1 cellular context compared by ENCODE assay signal in genomic region chr17:13346996-13347762, GRCh38.
TF ChIP-seq lines count a peak whose summit lies in the region.

No MANE protein-coding gene starts in this region.

TF ChIP-seq in GM23338, 12 proteins besides CTCF, POLR2A, EP300 and RAD21 (continued from another document):
- TF ChIP-seq, protein P1, sequence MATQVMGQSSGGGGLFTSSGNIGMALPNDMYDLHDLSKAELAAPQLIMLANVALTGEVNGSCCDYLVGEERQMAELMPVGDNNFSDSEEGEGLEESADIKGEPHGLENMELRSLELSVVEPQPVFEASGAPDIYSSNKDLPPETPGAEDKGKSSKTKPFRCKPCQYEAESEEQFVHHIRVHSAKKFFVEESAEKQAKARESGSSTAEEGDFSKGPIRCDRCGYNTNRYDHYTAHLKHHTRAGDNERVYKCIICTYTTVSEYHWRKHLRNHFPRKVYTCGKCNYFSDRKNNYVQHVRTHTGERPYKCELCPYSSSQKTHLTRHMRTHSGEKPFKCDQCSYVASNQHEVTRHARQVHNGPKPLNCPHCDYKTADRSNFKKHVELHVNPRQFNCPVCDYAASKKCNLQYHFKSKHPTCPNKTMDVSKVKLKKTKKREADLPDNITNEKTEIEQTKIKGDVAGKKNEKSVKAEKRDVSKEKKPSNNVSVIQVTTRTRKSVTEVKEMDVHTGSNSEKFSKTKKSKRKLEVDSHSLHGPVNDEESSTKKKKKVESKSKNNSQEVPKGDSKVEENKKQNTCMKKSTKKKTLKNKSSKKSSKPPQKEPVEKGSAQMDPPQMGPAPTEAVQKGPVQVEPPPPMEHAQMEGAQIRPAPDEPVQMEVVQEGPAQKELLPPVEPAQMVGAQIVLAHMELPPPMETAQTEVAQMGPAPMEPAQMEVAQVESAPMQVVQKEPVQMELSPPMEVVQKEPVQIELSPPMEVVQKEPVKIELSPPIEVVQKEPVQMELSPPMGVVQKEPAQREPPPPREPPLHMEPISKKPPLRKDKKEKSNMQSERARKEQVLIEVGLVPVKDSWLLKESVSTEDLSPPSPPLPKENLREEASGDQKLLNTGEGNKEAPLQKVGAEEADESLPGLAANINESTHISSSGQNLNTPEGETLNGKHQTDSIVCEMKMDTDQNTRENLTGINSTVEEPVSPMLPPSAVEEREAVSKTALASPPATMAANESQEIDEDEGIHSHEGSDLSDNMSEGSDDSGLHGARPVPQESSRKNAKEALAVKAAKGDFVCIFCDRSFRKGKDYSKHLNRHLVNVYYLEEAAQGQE (IDR thresholded peaks at IDR 0.05; ENCODE audit: unreplicated experiment) = no peak
- no peak for TF ChIP-seq POLR2AphosphoS5 (IDR thresholded peaks at IDR 0.05; ENCODE audit: low read depth)
- no peak for TF ChIP-seq STAT1 (IDR thresholded peaks at IDR 0.05; ENCODE audit: unreplicated experiment)
- TF ChIP-seq ZNF114 (CRISPR knock-in tag; IDR thresholded peaks at IDR 0.05) = no peak
